Comparison of ENCODE assay signal across 20 cellular contexts in the genomic region with DNA sequence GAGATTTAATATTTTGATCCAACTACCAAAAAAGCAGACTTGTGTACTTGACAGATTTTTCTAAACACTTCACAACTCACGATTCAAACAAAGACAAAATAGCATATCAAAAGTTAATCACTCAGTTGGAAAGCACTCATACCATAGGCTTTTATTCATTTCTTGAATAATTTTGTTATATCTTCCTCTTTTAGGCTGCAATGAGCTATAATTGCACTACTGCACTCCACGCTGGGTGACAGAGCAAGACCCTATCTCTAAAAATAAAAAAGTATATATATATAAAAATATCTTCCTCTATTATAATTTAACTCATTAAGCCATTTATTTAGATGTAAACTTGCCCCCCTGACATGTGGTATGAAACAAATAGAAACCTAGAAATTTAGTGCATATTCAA. TPM values are rescaled to one million over a fixed set of nuclear protein-coding genes. Genes with fewer than 3 reads are reported as not detected.
DNase-seq lines count a peak whose midpoint lies in the region; ATAC-seq, FAIRE-seq and TF ChIP-seq lines count a peak whose summit lies in the region.
"Had no signal": no experiment of that assay in that cellular context is flagged by ENCODE, and none has a peak within 500 bp of the region (broad histone marks: within the 10 kb centered on the region; RNA-seq: fewer than 3 reads in every experiment).

No MANE protein-coding gene starts in this region.

- ATAC-seq in left cardiac atrium, result no peak
- no peak for ATAC-seq in GM12878
- ATAC-seq in GM23338, result no peak

- DNase-seq in cardiac muscle cell (ENCODE audit: low read depth in 1 of 2, low spot score in 1 of 2), result no peak
- no peak for DNase-seq in left cardiac atrium
- no peak for DNase-seq in GM12878 (ENCODE audit: low read depth, low spot score)
- no peak for DNase-seq in activated effector memory CD4-positive, alpha-beta T cell treated with Interleukin-2 at 50 U/mL for 16 hours
- no peak for DNase-seq in colonic mucosa
- DNase-seq in GM23338 (ENCODE audit: low spot score), result no peak
- DNase-seq: BE2C; CD4-positive, alpha-beta T cell; CD8-positive, alpha-beta memory T cell; DMS 273 treated with DMSO at 0.1 percent for 48 hours; DMS79; GF-D8; H7; HCEC 1CT had no signal

- no peaks in the 10 kb centered on the region for H3K27me3 ChIP-seq in cardiac muscle cell
- H3K27me3 ChIP-seq in GM12878 (replicated peaks in 1 of 2; ENCODE audit: control insufficient read depth in 2 of 2, insufficient read depth in 2 of 2, low read length in 1 of 2), result no peaks in the 10 kb centered on the region
- no peaks in the 10 kb centered on the region for H3K27me3 ChIP-seq in colonic mucosa
- H3K27me3 ChIP-seq in GM23338 (ENCODE audit: insufficient read depth), result no peaks in the 10 kb centered on the region
- H3K27me3 ChIP-seq: BE2C; BLaER1 treated with 17β-estradiol and CSF1 and Interleukin-3, amounts not matched to agents 10 nM and 100 nM had no signal

- intact Hi-C loops in left cardiac atrium (cut with DNase I) (no loop called here), GM12878 (cut with micrococcal nuclease; ENCODE audit: unreplicated experiment) (no loop called here), colonic mucosa (cut with DNase I) (no loop called here)

- RAD21 ChIA-PET in GM12878 (lab: Charles Lee; ENCODE audit: unreplicated experiment), result interaction anchor here (0.6 kb wide), 1 partner anchor 154 kb away, joined by 3 read pairs; no protein-coding TSS in a partner anchor

- in situ Hi-C loops in GM12878 (cut with MboI), result no loop called here

- CTCF ChIA-PET in GM12878 (lab: Yijun Ruan, JAX), result interaction anchor here (5.6 kb wide), 1 partner anchor 279 kb away, joined by 28 read pairs; no protein-coding TSS in a partner anchor

- H3K9me3 ChIP-seq in cardiac muscle cell (ENCODE audit: low read depth) (no peaks in the 10 kb centered on the region), GM12878 (replicated peaks; ENCODE audit: control insufficient read depth, insufficient read depth, low read length) (no peaks in the 10 kb centered on the region), colonic mucosa (no peaks in the 10 kb centered on the region)
- H3K9me3 ChIP-seq: BE2C had no signal

- no peaks in the 10 kb centered on the region for H3K27me3 Mint-ChIP-seq in GM23338 (ENCODE audit: insufficient read depth, low read depth, poor library complexity)
- H3K27me3 Mint-ChIP-seq: CD4-positive, alpha-beta T cell; CD8-positive, alpha-beta memory T cell had no signal

- H3K27ac Mint-ChIP-seq in GM23338, result no peak overlapping the region
- H3K27ac Mint-ChIP-seq: CD14-positive monocyte had no signal

- SMC1A ChIA-PET in GM12878 (lab: Charles Lee; ENCODE audit: uncharacterized antibody, unreplicated experiment), result interaction anchor here (0.9 to 1.4 kb wide), 4 partner anchors 75 to 278 kb away, joined by 3 to 4 read pairs (median 3); no protein-coding TSS in a partner anchor

- no peak overlapping the region for H3K4me3 Mint-ChIP-seq in GM23338
- H3K4me3 Mint-ChIP-seq: CD14-positive monocyte; CD4-positive, alpha-beta T cell; CD8-positive, alpha-beta memory T cell had no signal

- TF ChIP-seq POLR2A in GM12878 (IDR thresholded peaks at IDR 0.05; ENCODE audit: low read depth, low read length), result no peak

- H3K4me3 ChIP-seq in cardiac muscle cell (no peak overlapping the region), GM12878 (no peak overlapping the region), colonic mucosa (no peak overlapping the region), GM23338 (no peak overlapping the region)
- H3K4me3 ChIP-seq: BLaER1 treated with 17β-estradiol and CSF1 and Interleukin-3, amounts not matched to agents 10 nM and 100 nM had no signal

- POLR2A ChIA-PET in GM12878 (lab: Charles Lee), result no interaction called here

- H3K9me2 ChIP-seq in GM23338 (ENCODE audit: insufficient read depth), result no peaks in the 10 kb centered on the region

- no peak overlapping the region for H3K4me2 ChIP-seq in GM12878 (ENCODE audit: control insufficient read depth, insufficient read depth)
- no peak overlapping the region for H3K4me2 ChIP-seq in GM23338
- H3K4me2 ChIP-seq: BLaER1 treated with 17β-estradiol and CSF1 and Interleukin-3, amounts not matched to agents 10 nM and 100 nM had no signal

- no peak overlapping the region for H2AFZ ChIP-seq in GM12878 (ENCODE audit: control insufficient read depth, low read depth, low read length)
- no peak overlapping the region for H2AFZ ChIP-seq in GM23338

- no peaks in the 10 kb centered on the region for H3F3A ChIP-seq in GM23338 (replicated peaks; ENCODE audit: low read depth)

- no peaks in the 10 kb centered on the region for H3K9me3 Mint-ChIP-seq in GM23338
- H3K9me3 Mint-ChIP-seq: CD14-positive monocyte; CD4-positive, alpha-beta T cell; CD8-positive, alpha-beta memory T cell had no signal

- no TSS peak for BruUV-seq in GM12878 (replicated peaks; lab: Mats Ljungman, UMichigan)

- H3K4me1 ChIP-seq in cardiac muscle cell (ENCODE audit: low read depth) (peaks cover under 1% of the 10 kb centered on the region), GM12878 (ENCODE audit: control insufficient read depth, insufficient read depth, low read length) (peaks cover 14% of the 10 kb centered on the region), colonic mucosa (no peaks in the 10 kb centered on the region), GM23338 (ENCODE audit: insufficient read depth) (no peaks in the 10 kb centered on the region)
- H3K4me1 ChIP-seq: BE2C had no signal

- FAIRE-seq in GM12878 (lab: Jason Lieb, UNC), result peak; percentile 54
- FAIRE-seq: D721Med, H1 had no signal

- H3K9ac ChIP-seq in GM12878 (ENCODE audit: control insufficient read depth, insufficient read depth, low read length) (no peak overlapping the region), colonic mucosa (ENCODE audit: low read depth in 2 of 2, low read length in 2 of 2) (no peak overlapping the region)
- H3K9ac ChIP-seq: BLaER1 treated with 17β-estradiol and CSF1 and Interleukin-3, amounts not matched to agents 10 nM and 100 nM had no signal

- H4K20me1 ChIP-seq in GM12878 (ENCODE audit: control insufficient read depth, insufficient read depth) (no peaks in the 10 kb centered on the region), GM23338 (replicated peaks; ENCODE audit: insufficient read depth) (no peaks in the 10 kb centered on the region)
- H4K20me1 ChIP-seq: BLaER1 treated with 17β-estradiol and CSF1 and Interleukin-3, amounts not matched to agents 10 nM and 100 nM had no signal

- H3K79me2 ChIP-seq in GM12878 (ENCODE audit: control insufficient read depth, insufficient read depth, low read length) (no peaks in the 10 kb centered on the region), GM23338 (replicated peaks; ENCODE audit: insufficient read depth) (no peaks in the 10 kb centered on the region)

- WGBS in GM12878 (ENCODE audit: insufficient coverage, insufficient replicate concordance, low lambda C conversion rate, missing lambda C conversion rate), result 89% methylated on average over 2 of the region's 2 CpGs

- H3K36me3 Mint-ChIP-seq in GM23338 (ENCODE audit: low read depth), result peaks cover 18% of the 10 kb centered on the region

- peak overlapping the region; percentile 22 for H3K27ac ChIP-seq in cardiac muscle cell
- peak overlapping the region; percentile 29; the same call in 1 of the 2 replicates for H3K27ac ChIP-seq in VCaP
- H3K27ac ChIP-seq in GM12878 (ENCODE audit: control insufficient read depth, insufficient read depth), result no peak overlapping the region
- H3K27ac ChIP-seq in colonic mucosa, result no peak overlapping the region
- H3K27ac ChIP-seq in GM23338 (ENCODE audit: low read depth), result no peak overlapping the region
- H3K27ac ChIP-seq: 22Rv1; BLaER1 treated with 17β-estradiol and CSF1 and Interleukin-3, amounts not matched to agents 10 nM and 100 nM had no signal

- H3K36me3 ChIP-seq in cardiac muscle cell (peaks cover 27% of the 10 kb centered on the region), GM12878 (ENCODE audit: control insufficient read depth in 2 of 2, insufficient read depth in 2 of 2, low read length in 1 of 2) (peaks cover 0 to 4% of the 10 kb centered on the region in 2 experiments; a peak in 1 of 4 replicates), colonic mucosa (no peaks in the 10 kb centered on the region), GM23338 (ENCODE audit: insufficient read depth) (peaks cover 5% of the 10 kb centered on the region)

- no peak for TF ChIP-seq EP300 in GM12878 (IDR thresholded peaks at IDR 0.05; ENCODE audit: borderline replicate concordance in 1 of 2, control insufficient read depth in 1 of 2, low read depth in 2 of 2, low read length in 2 of 2)

- TF ChIP-seq RAD21 in GM12878 (IDR thresholded peaks at IDR 0.05; ENCODE audit: insufficient read depth, low read depth, low read length), result no peak

- H3K4me1 Mint-ChIP-seq in GM23338, result peaks cover 7% of the 10 kb centered on the region; the same call in 2 of the 3 replicates

- TF ChIP-seq CTCF in cardiac muscle cell (IDR thresholded peaks at IDR 0.05; ENCODE audit: low read depth, low read length) (no peak), VCaP (conservative IDR thresholded peaks at IDR 0.05) (no peak), GM12878 (IDR thresholded peaks at IDR 0.05 in 2 of 3, conservative IDR thresholded peaks at IDR 0.05 in 1 of 3; ENCODE audit: control insufficient read depth in 2 of 3, extremely low read depth in 1 of 3, insufficient read depth in 1 of 3, low read depth in 3 of 3, low read length in 3 of 3) (no peak), colonic mucosa (IDR thresholded peaks at IDR 0.05) (no peak), GM23338 (conservative IDR thresholded peaks at IDR 0.05; ENCODE audit: low read depth in 2 of 2) (no peak)

RNA-seq across cellular contexts. Expression of gene SC5D, which starts 19.9 kb away (rescaled TPM):
- total RNA-seq in cardiac muscle cell (246 and 343 TPM in 2 replicates), left cardiac atrium (10 to 100 TPM; 26.2 to 29.5 TPM), GM12878 (2014; rRNA removed) (27.2 and 30.1 TPM in 2 replicates), GM12878 (2014; rRNA removed; fragmentation: Illumina TruSeq; extraction: Trizol) (36.0 and 36.3 TPM in 2 replicates), GM12878 (2021) (22.5 and 23.7 TPM in 2 replicates), colonic mucosa (10 to 100 TPM; 24.4 to 79.6 TPM)
- polyA plus RNA-seq in cardiac muscle cell (475 and 620 TPM in 2 replicates), GM12878 (2011; rRNA removed) (134 and 148 TPM in 2 replicates), GM12878 (2014; fragmentation: Illumina TruSeq; extraction: Trizol) (46.1 and 58.9 TPM in 2 replicates), GM12878 (2014; fragmentation: Nextera tagmentation; extraction: Ambion mirVana) (10 to 100 TPM; 26.5 to 31.7 TPM), GM12878 (2014; rRNA removed) (25.3 and 39.5 TPM in 2 replicates), GM12878 (2016; fragmentation: Nextera tagmentation; extraction: Ambion mirVana) (10 to 100 TPM; 26.2 to 30.0 TPM), GM23338 (2016; fragmentation: Nextera tagmentation; extraction: Ambion mirVana) (66.7 and 79.0 TPM in 2 replicates)
- 66.7 and 75.4 TPM in 2 replicates for total RNA-seq in GM12878 (2013; cell fraction: nucleolus; rRNA removed)
- 27.6 TPM for polyA plus RNA-seq in GM12878 (2011; ENCODE audit: low read depth)
- polyA plus RNA-seq in GM12878 (2011; cell fraction: cytosol; rRNA removed), result 24.0 and 42.1 TPM in 2 replicates
- 27.7 and 29.9 TPM in 2 replicates for polyA plus RNA-seq in GM12878 (2011; cell fraction: nucleus; rRNA removed)
- 40.9 and 62.5 TPM in 2 replicates for polyA plus RNA-seq in GM12878 (2012)
- polyA minus RNA-seq in GM12878 (2011; rRNA and poly(A)+ RNA removed), result 60.1 and 106 TPM in 2 replicates
- polyA minus RNA-seq in GM12878 (2011; cell fraction: cytosol; rRNA and poly(A)+ RNA removed), result 12.4 and 22.0 TPM in 2 replicates
- polyA minus RNA-seq in GM12878 (2011; cell fraction: nucleus; rRNA and poly(A)+ RNA removed), result 25.4 and 34.3 TPM in 2 replicates
- total RNA-seq in GM23338 (2014; rRNA removed; shearing (Covaris generic)), result 118 and 138 TPM in 2 replicates

Comparison
In these comparisons a context has a peak if more than half of its experiments do, and no peak if none do; other contexts are left out.
1. H3K27ac ChIP-seq: peak in cardiac muscle cell (single experiment) and VCaP (single experiment); none in GM12878 (single experiment), colonic mucosa (single experiment) and GM23338 (single experiment).